In genomic region chr4:140408974-140409373, GRCh38 we compare ENCODE assay signal across 19 cellular contexts. TPM values are rescaled to one million over a fixed set of nuclear protein-coding genes. Genes with fewer than 3 reads are reported as not detected.
"Had no signal": no experiment of that assay in that cellular context is flagged by ENCODE, and none has a peak within 500 bp of the region (broad histone marks: within the 10 kb centered on the region; RNA-seq: fewer than 3 reads in every experiment).

No MANE protein-coding gene starts in this region.

- H3K27ac Mint-ChIP-seq: T-helper 17 cell had no signal

- DNase-seq: Karpas-422, KG1, MM.1S, NCI-H1092 treated with DMSO at 0.1 percent for 48 hours, NCI-H1436, NCI-H187, NCI-H2029, NCI-H2081 treated with DMSO at 0.1 percent for 48 hours, NCI-H2171 treated with DMSO at 0.1 percent for 48 hours, NCI-H345, NCI-H446 treated with DMSO at 0.1 percent for 48 hours, NCI-H510A treated with DMSO at 0.1 percent for 48 hours, PC-3, SHP77, T-helper 1 cell, T-helper 17 cell had no signal

- H3K27ac ChIP-seq: RWPE1 had no signal

- H3K4me1 Mint-ChIP-seq: T-helper 17 cell had no signal

- ATAC-seq: Panc1, PC-3, T-helper 17 cell had no signal

- H3K4me3 Mint-ChIP-seq: T-helper 17 cell had no signal

RNA-seq across cellular contexts. Expression of gene CLGN, which starts 18.5 kb away (rescaled TPM):
- total RNA-seq: HT-29, T-helper 17 cell had no signal
